ENCODE assay signal across 7 cellular contexts in genomic region chr6:26055670-26056582, GRCh38. TPM values are rescaled to one million over a fixed set of nuclear protein-coding genes. Genes with fewer than 3 reads are reported as not detected.
DNase-seq lines count a peak whose midpoint lies in the region; ATAC-seq and TF ChIP-seq lines count a peak whose summit lies in the region.

No MANE protein-coding gene starts in this region.

- no peak for TF ChIP-seq CTCF in hepatocyte (IDR thresholded peaks at IDR 0.05; ENCODE audit: poor library complexity)

- H3K4me1 ChIP-seq in hepatocyte (ENCODE audit: insufficient read depth): peaks cover 4% of the 10 kb centered on the region

- H4K20me1 ChIP-seq in hepatocyte (ENCODE audit: insufficient read depth, poor library complexity, severe bottlenecking): no peaks in the 10 kb centered on the region

- peaks cover 6% of the 10 kb centered on the region for H3K36me3 Mint-ChIP-seq in T-helper 2 cell treated with Interferon-gamma antibody and Interleukin-4, amounts not matched to agents 5 μg/mL and 100 μg/mL, for 36 hours (ENCODE audit: low read depth)

- H3K27ac ChIP-seq in hepatocyte: peak overlapping the region; percentile 96

- H3K4me3 Mint-ChIP-seq in T-helper 2 cell treated with Interferon-gamma antibody and Interleukin-4, amounts not matched to agents 5 μg/mL and 100 μg/mL, for 36 hours: peak overlapping the region; percentile 96

- under 1% methylated on average over 51 of the region's 51 CpGs for WGBS in hepatocyte (ENCODE audit: low lambda C conversion rate, missing lambda C conversion rate)

- H3K27ac Mint-ChIP-seq in T-helper 2 cell treated with Interferon-gamma antibody and Interleukin-4, amounts not matched to agents 5 μg/mL and 100 μg/mL, for 36 hours: peak overlapping the region; percentile 100

- H3K79me2 ChIP-seq in hepatocyte: peaks cover 6% of the 10 kb centered on the region

- peak; percentile 55 for DNase-seq in NCI-H187 treated with DMSO at 0.1 percent for 48 hours (lab: John Stamatoyannopoulos, UW)
- DNase-seq in T-helper 2 cell treated with Interferon-gamma antibody and Interleukin-4, amounts not matched to agents 5 μg/mL and 100 μg/mL, for 36 hours (ENCODE audit: low spot score): peak; percentile 92
- peak; percentile 96 for DNase-seq in astrocyte of the hippocampus (ENCODE audit: low read depth, low spot score)
- DNase-seq in hepatocyte (ENCODE audit: low spot score): peak; percentile 94
- peak; percentile 96 for DNase-seq in retina

- peak overlapping the region; percentile 56 for H2AFZ ChIP-seq in hepatocyte

- no peaks in the 10 kb centered on the region for H3K9me3 Mint-ChIP-seq in T-helper 2 cell treated with Interferon-gamma antibody and Interleukin-4, amounts not matched to agents 5 μg/mL and 100 μg/mL, for 36 hours

- peak overlapping the region; percentile 86 for H3K4me3 ChIP-seq in hepatocyte

- no peaks in the 10 kb centered on the region for H3K9me2 ChIP-seq in hepatocyte (replicated peaks; ENCODE audit: insufficient read depth)

- H3K4me1 Mint-ChIP-seq in T-helper 2 cell treated with Interferon-gamma antibody and Interleukin-4, amounts not matched to agents 5 μg/mL and 100 μg/mL, for 36 hours (ENCODE audit: low read depth): peaks cover 42% of the 10 kb centered on the region

- H3K27me3 Mint-ChIP-seq in T-helper 2 cell treated with Interferon-gamma antibody and Interleukin-4, amounts not matched to agents 5 μg/mL and 100 μg/mL, for 36 hours (ENCODE audit: low read depth): peaks cover 12% of the 10 kb centered on the region

- H3K9me3 ChIP-seq in hepatocyte (ENCODE audit: low read depth): no peaks in the 10 kb centered on the region

- no peaks in the 10 kb centered on the region for H3K36me3 ChIP-seq in hepatocyte (replicated peaks; ENCODE audit: insufficient read depth, low read depth)

- H3K27me3 ChIP-seq in hepatocyte: no peaks in the 10 kb centered on the region

- peak overlapping the region; percentile 83 for H3K4me2 ChIP-seq in hepatocyte

- ATAC-seq in GM18508 (IDR thresholded peaks at IDR 0.05; ENCODE audit: insufficient read depth, unreplicated experiment): peak; percentile 36
- peak; percentile 51 for ATAC-seq in HG02970 (IDR thresholded peaks at IDR 0.05; ENCODE audit: low FRiP score, unreplicated experiment)

RNA-seq across cellular contexts. Expression of gene HFE, which starts 31.3 kb away (rescaled TPM):
- total RNA-seq in hepatocyte: 5.6 and 7.4 TPM in 2 replicates
- 3.6 and 4.5 TPM in 2 replicates for polyA plus RNA-seq in hepatocyte

Comparison
In these comparisons a context has a peak if more than half of its experiments do, and no peak if none do; other contexts are left out.
1. Peak in every context shown above with its lines: DNase-seq, ATAC-seq, H3K4me3 ChIP-seq and H3K27ac ChIP-seq.